Comparison of ENCODE assay signal across 21 cellular contexts in genomic region chr5:155514105-155514563, GRCh38.
A peak's percentile ranks its signal among the peaks of the same experiment; 100 is the strongest.
DNase-seq lines count a peak whose midpoint lies in the region; ATAC-seq and TF ChIP-seq lines count a peak whose summit lies in the region.
"Had no signal": no experiment of that assay in that cellular context is flagged by ENCODE, and none has a peak within 500 bp of the region (broad histone marks: within the 10 kb centered on the region; RNA-seq: fewer than 3 reads in every experiment).

No MANE protein-coding gene starts in this region.

- H3K27ac Mint-ChIP-seq in Caco-2 (ENCODE audit: unreplicated experiment) = peak overlapping the region; percentile 55
- H3K27ac Mint-ChIP-seq: B cell, CD14-positive monocyte had no signal

- H3K9me3 Mint-ChIP-seq in Caco-2 (ENCODE audit: unreplicated experiment) = peaks cover 15% of the 10 kb centered on the region

- no peaks in the 10 kb centered on the region for H3K36me3 Mint-ChIP-seq in Caco-2 (ENCODE audit: insufficient read depth, unreplicated experiment)
- H3K36me3 Mint-ChIP-seq: CD14-positive monocyte had no signal

- H3K27me3 ChIP-seq in Caco-2 (replicated peaks; ENCODE audit: control insufficient read depth, insufficient read depth, low read length) = no peaks in the 10 kb centered on the region
- H3K27me3 ChIP-seq: Peyer's patch, SJCRH30 had no signal

- CTCF ChIA-PET in Caco-2 (lab: Charles Lee) = no interaction called here

- POLR2A ChIA-PET in Caco-2 (lab: Charles Lee) = no interaction called here

- no TSS peak for BruUV-seq in Caco-2 (replicated peaks; lab: Mats Ljungman, UMichigan)

- peaks cover 14% of the 10 kb centered on the region for H3K4me1 ChIP-seq in Caco-2
- H3K4me1 ChIP-seq: Peyer's patch, SJCRH30 had no signal

- TF ChIP-seq CTCF in Caco-2 (IDR thresholded peaks at IDR 0.05; ENCODE audit: insufficient read depth in 1 of 2, low read depth in 1 of 2, low read length in 1 of 2, severe bottlenecking in 1 of 2, unreplicated experiment in 1 of 2) (no peak), epithelial cell of esophagus (IDR thresholded peaks at IDR 0.05; ENCODE audit: insufficient read depth, low read depth, low read length, missing control alignments) (no peak)

- peaks cover 2% of the 10 kb centered on the region for H3K27me3 Mint-ChIP-seq in Caco-2 (ENCODE audit: insufficient read depth, unreplicated experiment)
- H3K27me3 Mint-ChIP-seq: B cell had no signal

- ATAC-seq in left lobe of liver (peak; percentile 21), GM18502 (IDR thresholded peaks at IDR 0.05; ENCODE audit: poor library complexity, unreplicated experiment) (no peak), GM18873 (IDR thresholded peaks at IDR 0.05; ENCODE audit: low FRiP score, unreplicated experiment) (no peak), GM18498 (IDR thresholded peaks at IDR 0.05; ENCODE audit: unreplicated experiment) (no peak)

- no peaks in the 10 kb centered on the region for H3K9me3 ChIP-seq in Caco-2
- H3K9me3 ChIP-seq: Peyer's patch, SJCRH30 had no signal

- intact Hi-C loops in Caco-2 (cut with micrococcal nuclease; ENCODE audit: unreplicated experiment) = loop anchor here (1.0 kb wide), 2 partner anchors 8 to 54 kb away; no protein-coding TSS in a partner anchor

- H3K4me3 Mint-ChIP-seq in Caco-2 (ENCODE audit: unreplicated experiment) = no peak overlapping the region
- H3K4me3 Mint-ChIP-seq: B cell, CD14-positive monocyte had no signal

- no peak overlapping the region for H3K4me3 ChIP-seq in Caco-2 (ENCODE audit: low read depth, low read length)
- no peak overlapping the region for H3K4me3 ChIP-seq in epithelial cell of esophagus (ENCODE audit: low read length)
- H3K4me3 ChIP-seq: Peyer's patch, SJCRH30 had no signal

- H3K36me3 ChIP-seq in Caco-2 (ENCODE audit: control insufficient read depth, insufficient read depth, low read length) = no peaks in the 10 kb centered on the region
- H3K36me3 ChIP-seq: Peyer's patch, SJCRH30 had no signal

- peaks cover 8% of the 10 kb centered on the region for H3K4me1 Mint-ChIP-seq in Caco-2 (ENCODE audit: low read depth, unreplicated experiment)
- H3K4me1 Mint-ChIP-seq: B cell, CD14-positive monocyte had no signal

- DNase-seq in Caco-2 (peak; percentile 58 to 77), HuH-7 (ENCODE audit: low spot score) (peak; percentile 37), epithelial cell of esophagus (ENCODE audit: low read depth) (peak; percentile 20), left lobe of liver (ENCODE audit: low spot score) (no peak)
- DNase-seq in stimulated activated naive CD4-positive, alpha-beta T cell treated with Interleukin-2 at 50 U/mL for 16 hours (lab: John Stamatoyannopoulos, UW) = no peak
- DNase-seq: EL, GF-D8, KBM-7, NCI-H1092, NCI-H1436 treated with DMSO at 0.1 percent for 48 hours, NCI-H2029, NCI-H2227 treated with DMSO at 0.1 percent for 48 hours, NCI-H510A, NCI-H748 treated with DMSO at 0.1 percent for 48 hours, Peyer's patch, SJCRH30 had no signal

Comparison
In these comparisons a context has a peak if more than half of its experiments do, and no peak if none do; other contexts are left out.
1. DNase-seq: peak in Caco-2 (2 of 2), HuH-7 (single experiment) and epithelial cell of esophagus (single experiment); none in left lobe of liver (single experiment) and stimulated activated naive CD4-positive, alpha-beta T cell treated with Interleukin-2 at 50 U/mL for 16 hours (single experiment).